ENCODE assay signal across 25 cellular contexts in genomic region chr19:40234429-40235237, GRCh38. TPM values are rescaled to one million over a fixed set of nuclear protein-coding genes. Genes with fewer than 3 reads are reported as not detected.
"Had no signal": no experiment of that assay in that cellular context is flagged by ENCODE, and none has a peak within 500 bp of the region (broad histone marks: within the 10 kb centered on the region; RNA-seq: fewer than 3 reads in every experiment).

No MANE protein-coding gene starts in this region.

- H3K27ac Mint-ChIP-seq: activated naive CD8-positive, alpha-beta T cell; stimulated activated memory B cell treated with anti-CD40 and anti-IgM and Interleukin-4, amounts not matched to agents 10 μg/mL and 1 μg/mL and 100 μg/mL, for 72 hours; T-helper 1 cell treated with Interleukin-12 subunit alpha and Interleukin-12 subunit beta and Interleukin-4 antibody, amounts not matched to agents 30 μg/mL and 1 μg/mL, for 36 hours had no signal

- H3K4me3 ChIP-seq: cardiac muscle cell, right lobe of liver, thyroid gland had no signal

- FAIRE-seq: small intestine, urothelium cell line had no signal

- H2AFZ ChIP-seq: parathyroid adenoma had no signal

- H3K27ac ChIP-seq: cardiac muscle cell, foreskin keratinocyte, neutrophil, parathyroid adenoma, right lobe of liver, VCaP had no signal

- H3K9ac ChIP-seq: parathyroid adenoma had no signal

- H3K9me3 ChIP-seq: neutrophil, right lobe of liver, thyroid gland had no signal

- H3K27me3 ChIP-seq: cardiac muscle cell, foreskin keratinocyte, right lobe of liver, thyroid gland had no signal

- H3K4me3 Mint-ChIP-seq: activated naive CD8-positive, alpha-beta T cell; naive thymus-derived CD4-positive, alpha-beta T cell; stimulated activated memory B cell treated with anti-CD40 and anti-IgM and Interleukin-4, amounts not matched to agents 10 μg/mL and 1 μg/mL and 100 μg/mL, for 72 hours; T-helper 1 cell treated with Interleukin-12 subunit alpha and Interleukin-12 subunit beta and Interleukin-4 antibody, amounts not matched to agents 30 μg/mL and 1 μg/mL, for 36 hours had no signal

- H3K4me1 ChIP-seq: foreskin keratinocyte had no signal

- ATAC-seq: foreskin keratinocyte; naive thymus-derived CD4-positive, alpha-beta T cell; right lobe of liver had no signal

- H3K4me1 Mint-ChIP-seq: stimulated activated memory B cell treated with anti-CD40 and anti-IgM and Interleukin-4, amounts not matched to agents 10 μg/mL and 1 μg/mL and 100 μg/mL, for 72 hours had no signal

- H3K9me3 Mint-ChIP-seq: naive thymus-derived CD4-positive, alpha-beta T cell; stimulated activated memory B cell treated with anti-CD40 and anti-IgM and Interleukin-4, amounts not matched to agents 10 μg/mL and 1 μg/mL and 100 μg/mL, for 72 hours; T-helper 1 cell treated with Interleukin-12 subunit alpha and Interleukin-12 subunit beta and Interleukin-4 antibody, amounts not matched to agents 30 μg/mL and 1 μg/mL, for 36 hours had no signal

- DNase-seq: activated CD4-positive, CD25-positive, alpha-beta regulatory T cell treated with anti-CD3 and anti-CD28 coated beads, Interleukin-2, amount 50 U/mL, for 72 hours; activated T-cell treated with anti-CD3 and anti-CD28 coated beads for 4 hours; amniotic stem cell; foreskin keratinocyte; mesendoderm; naive thymus-derived CD4-positive, alpha-beta T cell; right lobe of liver; small intestine; stimulated activated CD4-positive, alpha-beta T cell treated with anti-CD3 and anti-CD28 coated beads, Interleukin-15, amount 100 ng/mL, for 24 hours; stimulated activated CD4-positive, alpha-beta T cell treated with anti-CD3 and anti-CD28 coated beads, Interleukin-4, amount 100 ng/mL, for 1 hour; thyroid gland had no signal

- H3K27me3 Mint-ChIP-seq: activated naive CD8-positive, alpha-beta T cell; naive thymus-derived CD4-positive, alpha-beta T cell; stimulated activated memory B cell treated with anti-CD40 and anti-IgM and Interleukin-4, amounts not matched to agents 10 μg/mL and 1 μg/mL and 100 μg/mL, for 72 hours had no signal

RNA-seq across cellular contexts. Expression of gene CCNP, which starts 8.1 kb away (rescaled TPM):
- polyA plus RNA-seq: naive thymus-derived CD4-positive, alpha-beta T cell had no signal

RNA-seq across cellular contexts. Expression of gene TTC9B, which starts 16.4 kb away (rescaled TPM):
- total RNA-seq: cardiac muscle cell; epithelial cell of proximal tubule; fibroblast of lung; foreskin keratinocyte; kidney epithelial cell; liver; mucosa of gallbladder; naive thymus-derived CD4-positive, alpha-beta T cell; right lobe of liver; subcutaneous adipose tissue; thyroid gland had no signal
- polyA plus RNA-seq: fibroblast of lung; foreskin keratinocyte; naive thymus-derived CD4-positive, alpha-beta T cell had no signal
